13 cellular contexts compared by ENCODE assay signal in genomic region chr17:57561072-57561861, GRCh38.
DNase-seq lines count a peak whose midpoint lies in the region; ATAC-seq and TF ChIP-seq lines count a peak whose summit lies in the region.
"Had no signal": no experiment of that assay in that cellular context is flagged by ENCODE, and none has a peak within 500 bp of the region (broad histone marks: within the 10 kb centered on the region; RNA-seq: fewer than 3 reads in every experiment).

No MANE protein-coding gene starts in this region.

- H3K27ac ChIP-seq in HL-60 (replicated peaks) (no peak overlapping the region), stomach (no peak overlapping the region)
- H3K27ac ChIP-seq: right atrium auricular region had no signal

- TF ChIP-seq POLR2A in stomach (IDR thresholded peaks at IDR 0.05) = no peak

- TF ChIP-seq EP300 in stomach (IDR thresholded peaks at IDR 0.05) = no peak

- 68 to 82% (median 72%) methylated on average over 12 of the region's 12 CpGs for WGBS in stomach, 5 donors

- DNase-seq in COLO668 (lab: John Stamatoyannopoulos, UW; ENCODE audit: unreplicated experiment) (peak; percentile 6), HL-60 (ENCODE audit: low read depth in 1 of 2, low spot score in 1 of 2) (peak; percentile 21 to 67), SKM-1 (lab: John Stamatoyannopoulos, UW; ENCODE audit: unreplicated experiment) (peak; percentile 30), mucosa of descending colon (no peak), stomach (no peak)
- DNase-seq: activated T-cell treated with anti-CD3 and anti-CD28 coated beads, Interleukin-2, amount 50 U/mL, for 72 hours; CD4-positive, alpha-beta memory T cell; left ventricle myocardium superior; NCI-H2081 had no signal

- ATAC-seq in mucosa of descending colon = peak; percentile 40
- ATAC-seq in GM18498 (IDR thresholded peaks at IDR 0.05; ENCODE audit: unreplicated experiment) = no peak
- no peak for ATAC-seq in GM21528 (IDR thresholded peaks at IDR 0.05; ENCODE audit: low FRiP score, unreplicated experiment)
- no peak for ATAC-seq in GM21423 (IDR thresholded peaks at IDR 0.05; ENCODE audit: unreplicated experiment)
- ATAC-seq: activated T-cell treated with anti-CD3 and anti-CD28 coated beads, Interleukin-2, amount 50 U/mL, for 72 hours; left ventricle myocardium superior had no signal

- H3K4me3 ChIP-seq in HL-60 (replicated peaks; ENCODE audit: insufficient read depth, low read length) (no peak overlapping the region), mucosa of descending colon (no peak overlapping the region), stomach (no peak overlapping the region)
- H3K4me3 ChIP-seq: right atrium auricular region had no signal

- TF ChIP-seq CTCF in HL-60 (IDR thresholded peaks at IDR 0.05; ENCODE audit: insufficient read depth, low read length) = no peak
- no peak for TF ChIP-seq CTCF in mucosa of descending colon (IDR thresholded peaks at IDR 0.05)
- no peak for TF ChIP-seq CTCF in stomach (IDR thresholded peaks at IDR 0.05)

- H3K4me1 ChIP-seq in mucosa of descending colon (ENCODE audit: low read depth) = no peaks in the 10 kb centered on the region
- peaks cover 0 to 7% (median 2%) of the 10 kb centered on the region in 4 donors for H3K4me1 ChIP-seq in stomach

- intact Hi-C loops in mucosa of descending colon (cut with DNase I, micrococcal nuclease) (no loop called here), stomach (cut with DNase I; ENCODE audit: low total_unique reads) (no loop called here)

- H3K9me3 ChIP-seq in mucosa of descending colon (no peaks in the 10 kb centered on the region), stomach (no peaks in the 10 kb centered on the region)
- H3K9me3 ChIP-seq: right atrium auricular region had no signal

- no peaks in the 10 kb centered on the region for H3K27me3 ChIP-seq in HL-60 (ENCODE audit: insufficient read depth, poor library complexity, severe bottlenecking)
- H3K27me3 ChIP-seq in stomach = no peaks in the 10 kb centered on the region
- H3K27me3 ChIP-seq: right atrium auricular region had no signal

- H3K36me3 ChIP-seq in mucosa of descending colon (ENCODE audit: low read depth) (no peaks in the 10 kb centered on the region), stomach (peaks cover 0 to 3% (median 0%) of the 10 kb centered on the region in 4 donors)
- H3K36me3 ChIP-seq: right atrium auricular region had no signal

Comparison
In these comparisons a context has a peak if more than half of its experiments do, and no peak if none do; other contexts are left out.
1. DNase-seq: peak in COLO668 (single experiment), HL-60 (2 of 2) and SKM-1 (single experiment); none in mucosa of descending colon (0 of 3) and stomach (single experiment).